In genomic region chr19:47479701-47480503, GRCh38 we compare ENCODE assay signal across 15 cellular contexts. TPM values are rescaled to one million over a fixed set of nuclear protein-coding genes. Genes with fewer than 3 reads are reported as not detected.
DNase-seq lines count a peak whose midpoint lies in the region; ATAC-seq, FAIRE-seq and TF ChIP-seq lines count a peak whose summit lies in the region.
"Had no signal": no experiment of that assay in that cellular context is flagged by ENCODE, and none has a peak within 500 bp of the region (broad histone marks: within the 10 kb centered on the region; RNA-seq: fewer than 3 reads in every experiment).

No MANE protein-coding gene starts in this region.

- no peak for FAIRE-seq in small intestine (lab: Jason Lieb, UNC)

- in situ Hi-C loops in mammary epithelial cell (cut with MboI; ENCODE audit: low sequenced_read_pairs in 2 of 2) = no loop called here

- no peaks in the 10 kb centered on the region for H4K20me1 ChIP-seq in mammary epithelial cell (ENCODE audit: insufficient read depth, low read length)

- intact Hi-C loops in Right ventricle myocardium superior (cut with DNase I) (no loop called here), mammary epithelial cell (cut with micrococcal nuclease) (no loop called here)

- CTCF ChIA-PET in mammary epithelial cell (lab: Charles Lee; ENCODE audit: low non-redundant PET) = no interaction called here

- WGBS in mammary epithelial cell (ENCODE audit: low coverage, missing lambda C conversion rate) = 0% methylated on average over 5 of the region's 39 CpGs
- WGBS in small intestine, 3 donors = 28 to 39% (median 30%) methylated on average over 35 to 39 of the region's 39 CpGs

- H3K36me3 ChIP-seq in cardiac muscle cell (no peaks in the 10 kb centered on the region), mammary epithelial cell (ENCODE audit: insufficient read depth, low read length) (no peaks in the 10 kb centered on the region), small intestine (ENCODE audit: control insufficient read depth in 2 of 2, insufficient read depth in 2 of 2, low read length in 2 of 2) (no peaks in the 10 kb centered on the region)
- H3K36me3 ChIP-seq: adrenal gland, upper lobe of left lung had no signal

- dilution Hi-C loops in mammary epithelial cell (cut with HindIII; ENCODE audit: low sequenced_read_pairs) = no loop called here

- no peak overlapping the region for H3K9ac ChIP-seq in mammary epithelial cell (ENCODE audit: insufficient read depth, low read length)

- H3K4me1 ChIP-seq in cardiac muscle cell (ENCODE audit: low read depth) (no peaks in the 10 kb centered on the region), mammary epithelial cell (ENCODE audit: insufficient read depth, low read length) (peaks cover 3% of the 10 kb centered on the region), small intestine (ENCODE audit: control insufficient read depth in 2 of 2, insufficient read depth in 1 of 2, low read depth in 1 of 2, low read length in 1 of 2) (peaks cover 0 to 4% of the 10 kb centered on the region in 2 donors)

- ATAC-seq in Right ventricle myocardium superior (ENCODE audit: poor library complexity) = no peak
- ATAC-seq in HG03045 (IDR thresholded peaks at IDR 0.05; ENCODE audit: unreplicated experiment) = no peak
- no peak for ATAC-seq in GM21515 (IDR thresholded peaks at IDR 0.05; ENCODE audit: unreplicated experiment)
- ATAC-seq: activated CD4-positive, CD25-positive, alpha-beta regulatory T cell treated with anti-CD3 and anti-CD28 coated beads, Interleukin-2, amount 50 U/mL, for 24 hours had no signal

- H2AFZ ChIP-seq in mammary epithelial cell (ENCODE audit: low read depth, low read length) = peak overlapping the region; percentile 41

- H3K27me3 ChIP-seq in cardiac muscle cell (no peaks in the 10 kb centered on the region), mammary epithelial cell (ENCODE audit: insufficient read depth, low read length) (no peaks in the 10 kb centered on the region), small intestine (ENCODE audit: control insufficient read depth in 2 of 2, insufficient read depth in 2 of 2, low read length in 2 of 2) (no peaks in the 10 kb centered on the region)
- H3K27me3 ChIP-seq: adrenal gland, upper lobe of left lung had no signal

- H3K9me3 ChIP-seq in cardiac muscle cell (ENCODE audit: low read depth) (no peaks in the 10 kb centered on the region), mammary epithelial cell (replicated peaks; ENCODE audit: insufficient read depth, low read length) (no peaks in the 10 kb centered on the region), small intestine (ENCODE audit: control insufficient read depth, low read depth) (no peaks in the 10 kb centered on the region)
- H3K9me3 ChIP-seq: adrenal gland, upper lobe of left lung had no signal

- no peak overlapping the region for H3K27ac ChIP-seq in cardiac muscle cell
- no peak overlapping the region for H3K27ac ChIP-seq in mammary epithelial cell (ENCODE audit: insufficient read depth, low read depth, low read length)
- no peak overlapping the region for H3K27ac ChIP-seq in small intestine (ENCODE audit: low read depth in 1 of 2, low read length in 1 of 2)
- H3K27ac ChIP-seq: adrenal gland, upper lobe of left lung had no signal

- H3K4me3 ChIP-seq in cardiac muscle cell = no peak overlapping the region
- peak overlapping the region in 1 of 3 experiments; percentile 4 for H3K4me3 ChIP-seq in mammary epithelial cell (replicated peaks in 1 of 3; ENCODE audit: insufficient read depth in 1 of 3, low read depth in 2 of 3, low read length in 3 of 3)
- peak overlapping the region; percentile 63 for H3K4me3 ChIP-seq in iPS-11a (ENCODE audit: low read depth, low read length)
- H3K4me3 ChIP-seq in small intestine (ENCODE audit: low read depth in 1 of 2, low read length in 2 of 2) = no peak overlapping the region
- H3K4me3 ChIP-seq: adrenal gland, upper lobe of left lung had no signal

- no TSS peak for BruUV-seq in mammary epithelial cell (replicated peaks; lab: Mats Ljungman, UMichigan)

- peak overlapping the region; percentile 25 for H3K4me2 ChIP-seq in mammary epithelial cell (ENCODE audit: insufficient read depth, low read depth, low read length)

- TF ChIP-seq CTCF in cardiac muscle cell (IDR thresholded peaks at IDR 0.05; ENCODE audit: low read depth, low read length) (no peak), mammary epithelial cell (conservative IDR thresholded peaks at IDR 0.05 in 1 of 2, IDR thresholded peaks at IDR 0.05 in 1 of 2; ENCODE audit: extremely low read depth in 1 of 2, insufficient read depth in 1 of 2, low read depth in 1 of 2, low read length in 2 of 2) (no peak)

- DNase-seq in cardiac muscle cell (ENCODE audit: low read depth in 1 of 2, low spot score in 1 of 2) (peak; percentile 39 to 56), Right ventricle myocardium superior (no peak), mammary epithelial cell (no peak), small intestine (peak; percentile 16), NCI-H1417 (lab: John Stamatoyannopoulos, UW) (no peak)
- DNase-seq: DMS 273 treated with DMSO at 0.1 percent for 48 hours; head of caudate nucleus; stimulated activated CD4-positive, alpha-beta T cell treated with anti-CD3 and anti-CD28 coated beads, Interleukin-2, amount 100 ng/mL, for 24 hours had no signal

- no peaks in the 10 kb centered on the region for H3K79me2 ChIP-seq in mammary epithelial cell (ENCODE audit: insufficient read depth, low read length)

RNA-seq across cellular contexts. Expression of gene KPTN, which starts 4.1 kb away (rescaled TPM):
- total RNA-seq in cardiac muscle cell = 10.2 and 10.4 TPM in 2 replicates
- polyA plus RNA-seq in cardiac muscle cell = 15.5 and 20.6 TPM in 2 replicates
- 8.4 TPM for total RNA-seq in Right ventricle myocardium superior
- 10 to 100 TPM in 1 of 2 donors, 1 to 10 TPM in 1; 1.5 to 10.8 TPM for total RNA-seq in mammary epithelial cell
- polyA plus RNA-seq in mammary epithelial cell = 8.1 TPM
- 30.4 TPM for polyA minus RNA-seq in mammary epithelial cell
- polyA plus RNA-seq in small intestine = 10 to 100 TPM; 14.8 to 42.7 (median 40.0) TPM

RNA-seq across cellular contexts. Expression of gene SLC8A2, which starts 8.2 kb away (rescaled TPM):
- 3.7 and 4.6 TPM in 2 replicates for total RNA-seq in cardiac muscle cell
- 0.67 and 0.99 TPM in 2 replicates for polyA plus RNA-seq in cardiac muscle cell
- 0.11 TPM for total RNA-seq in Right ventricle myocardium superior
- total RNA-seq in mammary epithelial cell = under 1 TPM; under 0.01 to 0.19 TPM
- polyA plus RNA-seq in mammary epithelial cell = 0.07 TPM
- not detected for polyA minus RNA-seq in mammary epithelial cell
- under 1 TPM in 1 of 3 donors, not detected in 2; 0.92 TPM for polyA plus RNA-seq in small intestine
- total RNA-seq: mononuclear cell had no signal

RNA-seq across cellular contexts. Expression of gene NAPA, which starts 35.0 kb away (rescaled TPM):
- total RNA-seq in cardiac muscle cell = 62.5 and 108 TPM in 2 replicates
- polyA plus RNA-seq in cardiac muscle cell = 123 and 173 TPM in 2 replicates
- 113 TPM for total RNA-seq in Right ventricle myocardium superior
- 10 to 100 TPM; 46.0 to 70.7 TPM for total RNA-seq in mammary epithelial cell
- 78.6 TPM for polyA plus RNA-seq in mammary epithelial cell
- polyA minus RNA-seq in mammary epithelial cell = 91.8 TPM
- polyA plus RNA-seq in small intestine = 100 to 1,000 TPM in 2 of 3 donors, 10 to 100 TPM in 1; 76.4 to 119 (median 114) TPM

Comparison
In these comparisons a context has a peak if more than half of its experiments do, and no peak if none do; other contexts are left out.
1. DNase-seq: peak in cardiac muscle cell (2 of 2) and small intestine (single experiment); none in Right ventricle myocardium superior (single experiment), mammary epithelial cell (single experiment) and NCI-H1417 (0 of 3).